Comparison of ENCODE assay signal across 19 cellular contexts in the genomic region with DNA sequence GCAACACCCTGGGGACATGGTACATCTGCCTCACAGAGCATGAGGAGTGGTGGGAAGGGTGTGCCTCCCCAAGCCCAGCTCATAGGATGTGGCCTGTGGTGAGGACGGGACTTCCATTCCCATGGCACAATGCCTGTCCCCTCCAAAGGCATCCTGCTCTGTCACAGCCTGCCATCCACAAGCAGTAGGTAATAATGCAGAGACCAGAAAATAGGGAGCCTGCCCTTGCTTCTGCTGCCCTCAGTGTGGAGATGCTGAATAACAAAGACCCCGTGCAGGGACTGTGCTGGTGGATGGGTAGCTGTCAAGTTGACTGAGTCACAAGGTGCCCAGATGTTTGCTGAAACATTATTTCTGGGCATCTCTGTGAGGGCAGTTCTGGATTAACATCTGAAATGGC.
A peak's percentile ranks its signal among the peaks of the same experiment; 100 is the strongest.
DNase-seq lines count a peak whose midpoint lies in the region; ATAC-seq and TF ChIP-seq lines count a peak whose summit lies in the region.
"Had no signal": no experiment of that assay in that cellular context is flagged by ENCODE, and none has a peak within 500 bp of the region (broad histone marks: within the 10 kb centered on the region; RNA-seq: fewer than 3 reads in every experiment).

No MANE protein-coding gene starts in this region.

- H3K27ac Mint-ChIP-seq in chondrocyte (ENCODE audit: unreplicated experiment): no peak overlapping the region
- no peak overlapping the region for H3K27ac Mint-ChIP-seq in osteocyte (ENCODE audit: unreplicated experiment)
- H3K27ac Mint-ChIP-seq: IgD-negative memory B cell had no signal

- 58 to 68% methylated on average over 2 of the region's 2 CpGs for WGBS in tibial nerve, 2 donors

- H3K9me3 Mint-ChIP-seq in chondrocyte (ENCODE audit: low read depth): peaks cover 8% of the 10 kb centered on the region
- peaks cover 3% of the 10 kb centered on the region for H3K9me3 Mint-ChIP-seq in osteocyte (ENCODE audit: unreplicated experiment)

- H3K4me3 ChIP-seq in HFF-Myc (replicated peaks; ENCODE audit: low read depth, low read length): no peak overlapping the region
- no peak overlapping the region for H3K4me3 ChIP-seq in OCI-LY1 (ENCODE audit: low read depth, low read length, poor library complexity, severe bottlenecking)
- H3K4me3 ChIP-seq in tibial nerve: no peak overlapping the region
- H3K4me3 ChIP-seq: esophagus squamous epithelium, thyroid gland had no signal

- H2AFZ ChIP-seq in OCI-LY1 (ENCODE audit: low read length): no peak overlapping the region

- H3K4me1 Mint-ChIP-seq in chondrocyte (ENCODE audit: low read depth) (peaks cover 3% of the 10 kb centered on the region), osteocyte (ENCODE audit: unreplicated experiment) (peaks cover 2% of the 10 kb centered on the region)
- H3K4me1 Mint-ChIP-seq: IgD-negative memory B cell had no signal

- H3K27ac ChIP-seq in OCI-LY1 (ENCODE audit: low read depth, low read length, poor library complexity, severe bottlenecking) (no peak overlapping the region), tibial nerve (no peak overlapping the region)
- H3K27ac ChIP-seq: esophagus squamous epithelium, thyroid gland had no signal

- no peaks in the 10 kb centered on the region; the same call in 1 of the 2 replicates for H3K27me3 ChIP-seq in OCI-LY1 (ENCODE audit: insufficient read depth, low read length)
- no peaks in the 10 kb centered on the region for H3K27me3 ChIP-seq in tibial nerve
- H3K27me3 ChIP-seq: thyroid gland had no signal

- H3F3A ChIP-seq in OCI-LY1 (ENCODE audit: insufficient read depth, low read length): no peaks in the 10 kb centered on the region

- peaks cover 4% of the 10 kb centered on the region for H3K27me3 Mint-ChIP-seq in chondrocyte (ENCODE audit: low read depth)
- peaks cover 25% of the 10 kb centered on the region for H3K27me3 Mint-ChIP-seq in osteocyte (ENCODE audit: unreplicated experiment)

- H3K36me3 ChIP-seq in OCI-LY1 (ENCODE audit: insufficient read depth, low read length) (no peaks in the 10 kb centered on the region), tibial nerve (no peaks in the 10 kb centered on the region)
- H3K36me3 ChIP-seq: esophagus squamous epithelium, thyroid gland had no signal

- no peaks in the 10 kb centered on the region for H3K4me1 ChIP-seq in OCI-LY1 (ENCODE audit: insufficient read depth, low read length, severe bottlenecking)
- no peaks in the 10 kb centered on the region for H3K4me1 ChIP-seq in tibial nerve
- H3K4me1 ChIP-seq: thyroid gland had no signal

- H3K79me2 ChIP-seq in OCI-LY1 (ENCODE audit: insufficient read depth, low read length): no peaks in the 10 kb centered on the region

- no peaks in the 10 kb centered on the region for H4K20me1 ChIP-seq in OCI-LY1 (ENCODE audit: insufficient read depth, low read length)

- no peak overlapping the region for H3K4me3 Mint-ChIP-seq in chondrocyte (ENCODE audit: unreplicated experiment)
- H3K4me3 Mint-ChIP-seq in osteocyte (ENCODE audit: unreplicated experiment): no peak overlapping the region
- H3K4me3 Mint-ChIP-seq: IgD-negative memory B cell had no signal

- H3K36me3 Mint-ChIP-seq in chondrocyte (ENCODE audit: low read depth) (peaks cover 3% of the 10 kb centered on the region), osteocyte (ENCODE audit: unreplicated experiment) (no peaks in the 10 kb centered on the region)
- H3K36me3 Mint-ChIP-seq: IgD-negative memory B cell had no signal

- no peak for TF ChIP-seq POLR2A in tibial nerve (IDR thresholded peaks at IDR 0.05)

- no peak overlapping the region for H3K9ac ChIP-seq in OCI-LY1 (ENCODE audit: low read length)

- H3K9me2 ChIP-seq in OCI-LY1 (ENCODE audit: low read depth, low read length): no peaks in the 10 kb centered on the region

- TF ChIP-seq EP300 in tibial nerve (IDR thresholded peaks at IDR 0.05): no peak

- TF ChIP-seq CTCF in HFF-Myc (IDR thresholded peaks at IDR 0.05; ENCODE audit: low read depth, low read length, missing control alignments) (peak; percentile 12), OCI-LY1 (IDR thresholded peaks at IDR 0.05; ENCODE audit: low read length) (peak; percentile 13; the same call in 1 of the 2 replicates), chondrocyte (IDR thresholded peaks at IDR 0.05) (peak; percentile 40), osteocyte (IDR thresholded peaks at IDR 0.05) (peak; percentile 13), tibial nerve (IDR thresholded peaks at IDR 0.05) (no peak)

- no peak for DNase-seq in HFF-Myc (ENCODE audit: extremely low read depth, low read depth)
- DNase-seq in chondrocyte (ENCODE audit: low spot score): no peak
- no peak for DNase-seq in osteocyte (ENCODE audit: extremely low spot score, unreplicated experiment)
- DNase-seq in tibial nerve (ENCODE audit: low spot score in 2 of 2): no peak
- no peak for DNase-seq in activated naive CD4-positive, alpha-beta T cell treated with Interleukin-2 at 50 U/mL for 16 hours
- DNase-seq: activated CD4-positive, alpha-beta T cell treated with anti-CD3 and anti-CD28 coated beads, Interleukin-2, amount 50 U/mL, for 4 hours; C1 segment of cervical spinal cord; cortex of kidney; esophagus squamous epithelium; GDM1; NCI-H1105; NCI-H446; RPMI8226; stimulated activated CD4-positive, alpha-beta T cell treated with anti-CD3 and anti-CD28 coated beads, Interleukin-1b, Interleukin-23, amount 100 ng/mL, for 48 hours; thyroid gland had no signal

- no peaks in the 10 kb centered on the region for H3K9me3 ChIP-seq in OCI-LY1 (ENCODE audit: low read length)
- no peaks in the 10 kb centered on the region for H3K9me3 ChIP-seq in tibial nerve
- H3K9me3 ChIP-seq: esophagus squamous epithelium, thyroid gland had no signal

- no peak overlapping the region for H3K4me2 ChIP-seq in OCI-LY1 (ENCODE audit: low read length)

- ATAC-seq in GM21381 (IDR thresholded peaks at IDR 0.05; ENCODE audit: unreplicated experiment): no peak
- ATAC-seq: left lobe of liver had no signal

Comparison
In these comparisons a context has a peak if more than half of its experiments do, and no peak if none do; other contexts are left out.
1. CTCF ChIP-seq: peak in HFF-Myc (single experiment), OCI-LY1 (single experiment), chondrocyte (single experiment) and osteocyte (single experiment); none in tibial nerve (0 of 5).